ENCODE assay signal across 8 cellular contexts in the genomic region with DNA sequence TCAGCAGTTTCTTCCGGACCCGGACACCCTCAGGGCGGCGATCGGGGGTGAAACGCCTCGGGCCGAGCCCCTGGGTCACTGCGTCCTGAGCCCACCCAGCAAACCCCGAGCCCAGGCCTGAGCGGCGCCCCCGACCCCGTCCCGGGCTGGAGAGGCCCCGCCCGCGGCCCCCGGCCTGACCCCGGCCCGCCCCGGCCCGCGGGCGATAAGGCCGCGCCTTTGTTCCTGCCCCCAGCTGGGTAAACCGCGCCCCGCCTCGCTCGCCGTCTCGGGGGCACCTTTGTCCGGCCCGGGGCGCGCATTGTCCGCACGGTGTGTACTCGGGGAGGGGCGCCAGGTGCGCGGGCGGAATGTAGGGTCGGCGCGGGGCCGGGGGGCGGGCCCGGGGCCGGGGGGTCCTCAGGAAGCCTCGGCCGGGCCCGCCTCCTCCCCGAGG. TPM values are rescaled to one million over a fixed set of nuclear protein-coding genes. Genes with fewer than 3 reads are reported as not detected.
DNase-seq lines count a peak whose midpoint lies in the region; ATAC-seq and TF ChIP-seq lines count a peak whose summit lies in the region.
"Had no signal": no experiment of that assay in that cellular context is flagged by ENCODE, and none has a peak within 500 bp of the region (broad histone marks: within the 10 kb centered on the region; RNA-seq: fewer than 3 reads in every experiment).

No MANE protein-coding gene starts in this region.

- no peaks in the 10 kb centered on the region for H3K36me3 ChIP-seq in esophagus squamous epithelium

- ATAC-seq in GM18511 (IDR thresholded peaks at IDR 0.05; ENCODE audit: unreplicated experiment) (peak; percentile 38), sciatic nerve (no peak), HG02623 (IDR thresholded peaks at IDR 0.05; ENCODE audit: unreplicated experiment) (no peak)

- no peaks in the 10 kb centered on the region for H3K9me3 ChIP-seq in esophagus squamous epithelium

- intact Hi-C loops in esophagus squamous epithelium (cut with DNase I) (no loop called here), sciatic nerve (cut with DNase I) (no loop called here), posterior vena cava (cut with DNase I) (loop anchor here in 1 of 2 donors (10.0 kb wide), 1 partner anchor 55 kb away; no protein-coding TSS in a partner anchor)

- H3K4me3 ChIP-seq in LNCaP clone FGC (ENCODE audit: low read depth, low read length) (peak overlapping the region; percentile 13; the same call in 1 of the 2 replicates), esophagus squamous epithelium (peak overlapping the region; percentile 26 to 69 (median 48))

- no peak overlapping the region for H3K27ac ChIP-seq in esophagus squamous epithelium
- H3K27ac ChIP-seq: RWPE1 had no signal

- TF ChIP-seq POLR2A in esophagus squamous epithelium (IDR thresholded peaks at IDR 0.05): no peak

- peaks cover 26 to 100% (median 39%) of the 10 kb centered on the region in 4 donors for H3K27me3 ChIP-seq in esophagus squamous epithelium

- no CpG with 5 or more reads among the region's 56 CpGs for WGBS in esophagus squamous epithelium, 2 donors

- H3K4me1 ChIP-seq in esophagus squamous epithelium: peaks cover 11 to 49% (median 32%) of the 10 kb centered on the region in 3 donors

- no peak for TF ChIP-seq CTCF in LNCaP clone FGC (IDR thresholded peaks at IDR 0.05; ENCODE audit: control insufficient read depth, extremely low read depth, insufficient read depth)
- no peak for TF ChIP-seq CTCF in esophagus squamous epithelium (IDR thresholded peaks at IDR 0.05)

- DNase-seq in LNCaP clone FGC (ENCODE audit: low read depth) (no peak), esophagus squamous epithelium (lab: John Stamatoyannopoulos, UW) (no peak), sciatic nerve (ENCODE audit: low spot score) (peak; percentile 43), cerebellum (ENCODE audit: low spot score) (no peak), posterior vena cava (ENCODE audit: low spot score) (no peak)

RNA-seq across cellular contexts. Expression of a gene that starts 10.8 kb away (rescaled TPM):
- total RNA-seq in esophagus squamous epithelium (1 to 10 TPM in 1 of 4 donors, under 1 TPM in 1, not detected in 2; 0.47 to 1.1 TPM), sciatic nerve (not detected), cerebellum (not detected), posterior vena cava (not detected)

RNA-seq across cellular contexts. Expression of a gene that starts 50.1 kb away (rescaled TPM):
- total RNA-seq in esophagus squamous epithelium: 10 to 100 TPM in 3 of 4 donors, 1 to 10 TPM in 1; 4.6 to 26.9 (median 17.8) TPM
- total RNA-seq in sciatic nerve: 19.3 TPM
- 32.4 TPM for total RNA-seq in cerebellum
- total RNA-seq in posterior vena cava: 10 to 100 TPM; 16.9 to 18.7 TPM
